Comparison of ENCODE assay signal across 25 cellular contexts in genomic region chr4:180462116-180462515, GRCh38.
DNase-seq lines count a peak whose midpoint lies in the region; ATAC-seq and TF ChIP-seq lines count a peak whose summit lies in the region.
"Had no signal": no experiment of that assay in that cellular context is flagged by ENCODE, and none has a peak within 500 bp of the region (broad histone marks: within the 10 kb centered on the region; RNA-seq: fewer than 3 reads in every experiment).

No MANE protein-coding gene starts in this region.

- H3K4me3 Mint-ChIP-seq in MCF 10A (ENCODE audit: unreplicated experiment): no peak overlapping the region
- H3K4me3 Mint-ChIP-seq: CD14-positive monocyte; CD4-positive, alpha-beta memory T cell; CD4-positive, CD25-positive, alpha-beta regulatory T cell; CD8-positive, alpha-beta memory T cell had no signal

- no peaks in the 10 kb centered on the region for H3K4me1 ChIP-seq in mammary epithelial cell (ENCODE audit: insufficient read depth, low read length)
- H3K4me1 ChIP-seq in upper lobe of left lung: no peaks in the 10 kb centered on the region
- H3K4me1 ChIP-seq: BE2C, BLaER1 had no signal

- H4K20me1 ChIP-seq in mammary epithelial cell (ENCODE audit: insufficient read depth, low read length): no peaks in the 10 kb centered on the region
- H4K20me1 ChIP-seq: BLaER1 had no signal

- H3K27me3 ChIP-seq in mammary epithelial cell (ENCODE audit: insufficient read depth, low read length): no peaks in the 10 kb centered on the region
- H3K27me3 ChIP-seq in upper lobe of left lung: no peaks in the 10 kb centered on the region
- H3K27me3 ChIP-seq: BE2C, BLaER1 had no signal

- intact Hi-C loops in mammary epithelial cell (cut with micrococcal nuclease) (no loop called here), MCF 10A (cut with micrococcal nuclease) (no loop called here)

- H3K4me2 ChIP-seq in mammary epithelial cell (ENCODE audit: insufficient read depth, low read depth, low read length): no peak overlapping the region
- H3K4me2 ChIP-seq: BLaER1 had no signal

- TF ChIP-seq POLR2A in upper lobe of left lung (IDR thresholded peaks at IDR 0.05): no peak

- no peaks in the 10 kb centered on the region for H3K79me2 ChIP-seq in mammary epithelial cell (ENCODE audit: insufficient read depth, low read length)

- no peaks in the 10 kb centered on the region for H3K9me3 Mint-ChIP-seq in MCF 10A (ENCODE audit: unreplicated experiment)

- peak; percentile 24 for DNase-seq in mammary epithelial cell
- no peak for DNase-seq in MCF 10A (ENCODE audit: unreplicated experiment)
- DNase-seq in HEK293T (ENCODE audit: extremely low spot score): no peak
- DNase-seq in epithelial cell of esophagus (ENCODE audit: low read depth): peak; percentile 39
- no peak for DNase-seq in upper lobe of left lung
- DNase-seq in NCI-H1694 (lab: John Stamatoyannopoulos, UW): no peak
- DNase-seq: 8988T; ACHN; BE2C; C1 segment of cervical spinal cord; CD4-positive, alpha-beta memory T cell; CD4-positive, CD25-positive, alpha-beta regulatory T cell; CD8-positive, alpha-beta memory T cell; COR-L47; DMS 273 treated with DMSO at 0.1 percent for 48 hours; DMS153; DMS53; DMS79; DND-41; EL; GDM1 had no signal

- H3K27me3 Mint-ChIP-seq in MCF 10A (ENCODE audit: insufficient read depth, unreplicated experiment): no peaks in the 10 kb centered on the region
- H3K27me3 Mint-ChIP-seq: CD4-positive, alpha-beta memory T cell; CD4-positive, CD25-positive, alpha-beta regulatory T cell; CD8-positive, alpha-beta memory T cell had no signal

- no peaks in the 10 kb centered on the region for H3K36me3 Mint-ChIP-seq in MCF 10A (ENCODE audit: insufficient read depth, unreplicated experiment)
- H3K36me3 Mint-ChIP-seq: CD14-positive monocyte; CD4-positive, alpha-beta memory T cell; CD4-positive, CD25-positive, alpha-beta regulatory T cell; CD8-positive, alpha-beta memory T cell had no signal

- CTCF ChIA-PET in mammary epithelial cell (lab: Charles Lee; ENCODE audit: low non-redundant PET): no interaction called here
- CTCF ChIA-PET in MCF 10A (lab: Yijun Ruan, JAX): interaction anchor here (1.0 to 1.6 kb wide), 2 partner anchors 203 to 204 kb away, joined by 3 to 4 read pairs; no protein-coding TSS in a partner anchor
- CTCF ChIA-PET in HEK293T (lab: Yijun Ruan, JAX): no interaction called here

- no peak overlapping the region for H2AFZ ChIP-seq in mammary epithelial cell (ENCODE audit: low read depth, low read length)

- H3K4me3 ChIP-seq in mammary epithelial cell (replicated peaks in 1 of 3; ENCODE audit: insufficient read depth in 1 of 3, low read depth in 2 of 3, low read length in 3 of 3) (no peak overlapping the region), epithelial cell of esophagus (ENCODE audit: low read length) (no peak overlapping the region), upper lobe of left lung (no peak overlapping the region)
- H3K4me3 ChIP-seq: BLaER1, GM12878 had no signal

- dilution Hi-C loops in mammary epithelial cell (cut with HindIII; ENCODE audit: low sequenced_read_pairs): no loop called here

- TF ChIP-seq CTCF in mammary epithelial cell (conservative IDR thresholded peaks at IDR 0.05 in 1 of 2, IDR thresholded peaks at IDR 0.05 in 1 of 2; ENCODE audit: extremely low read depth in 1 of 2, insufficient read depth in 1 of 2, low read depth in 1 of 2, low read length in 2 of 2) (no peak), MCF 10A (IDR thresholded peaks at IDR 0.05; ENCODE audit: unreplicated experiment) (no peak), epithelial cell of esophagus (IDR thresholded peaks at IDR 0.05; ENCODE audit: insufficient read depth, low read depth, low read length, missing control alignments) (no peak), upper lobe of left lung (IDR thresholded peaks at IDR 0.05) (no peak)

- ATAC-seq in GM21619 (IDR thresholded peaks at IDR 0.05; ENCODE audit: unreplicated experiment) (no peak), upper lobe of left lung (ENCODE audit: low FRiP score in 2 of 2) (no peak)
- ATAC-seq: GM12878 had no signal

- H3K9me3 ChIP-seq in mammary epithelial cell (replicated peaks; ENCODE audit: insufficient read depth, low read length) (no peaks in the 10 kb centered on the region), upper lobe of left lung (no peaks in the 10 kb centered on the region)
- H3K9me3 ChIP-seq: BE2C, BLaER1 had no signal

- POLR2A ChIA-PET in MCF 10A (lab: Yijun Ruan, JAX) (interaction anchor here (1.3 kb wide), 1 partner anchor 10 kb away, joined by 3 read pairs; no protein-coding TSS in a partner anchor), HEK293T (lab: Yijun Ruan, JAX) (no interaction called here)

- TF ChIP-seq EP300 in upper lobe of left lung (IDR thresholded peaks at IDR 0.05): no peak

- 46% methylated on average over 6 of the region's 6 CpGs for WGBS in mammary epithelial cell (ENCODE audit: low coverage, missing lambda C conversion rate)
- 94% methylated on average over 6 of the region's 6 CpGs for WGBS in upper lobe of left lung, 2 donors

- BruUV-seq in mammary epithelial cell (replicated peaks; lab: Mats Ljungman, UMichigan): no TSS peak
- BruUV-seq in MCF 10A (replicated peaks; lab: Mats Ljungman, UMichigan): no TSS peak

- H3K4me1 Mint-ChIP-seq in MCF 10A (ENCODE audit: insufficient read depth, unreplicated experiment): no peaks in the 10 kb centered on the region
- H3K4me1 Mint-ChIP-seq: CD14-positive monocyte; CD4-positive, alpha-beta memory T cell; CD4-positive, CD25-positive, alpha-beta regulatory T cell; CD8-positive, alpha-beta memory T cell had no signal

- in situ Hi-C loops in mammary epithelial cell (cut with MboI; ENCODE audit: low sequenced_read_pairs in 2 of 2): no loop called here

- H3K36me3 ChIP-seq in mammary epithelial cell (ENCODE audit: insufficient read depth, low read length) (no peaks in the 10 kb centered on the region), upper lobe of left lung (no peaks in the 10 kb centered on the region)
- H3K36me3 ChIP-seq: BE2C, BLaER1 had no signal

- no peak overlapping the region for H3K9ac ChIP-seq in mammary epithelial cell (ENCODE audit: insufficient read depth, low read length)
- H3K9ac ChIP-seq: BLaER1 had no signal

- H3K27ac ChIP-seq in mammary epithelial cell (ENCODE audit: insufficient read depth, low read depth, low read length) (no peak overlapping the region), upper lobe of left lung (no peak overlapping the region)
- H3K27ac ChIP-seq: BLaER1 had no signal

- no peak overlapping the region for H3K27ac Mint-ChIP-seq in MCF 10A (ENCODE audit: low read depth, unreplicated experiment)
- H3K27ac Mint-ChIP-seq: CD14-positive monocyte; CD4-positive, CD25-positive, alpha-beta regulatory T cell; CD8-positive, alpha-beta memory T cell had no signal

TF ChIP-seq in HEK293T, 16 proteins besides CTCF, POLR2A, EP300 and RAD21:
- TF ChIP-seq, protein P1, sequence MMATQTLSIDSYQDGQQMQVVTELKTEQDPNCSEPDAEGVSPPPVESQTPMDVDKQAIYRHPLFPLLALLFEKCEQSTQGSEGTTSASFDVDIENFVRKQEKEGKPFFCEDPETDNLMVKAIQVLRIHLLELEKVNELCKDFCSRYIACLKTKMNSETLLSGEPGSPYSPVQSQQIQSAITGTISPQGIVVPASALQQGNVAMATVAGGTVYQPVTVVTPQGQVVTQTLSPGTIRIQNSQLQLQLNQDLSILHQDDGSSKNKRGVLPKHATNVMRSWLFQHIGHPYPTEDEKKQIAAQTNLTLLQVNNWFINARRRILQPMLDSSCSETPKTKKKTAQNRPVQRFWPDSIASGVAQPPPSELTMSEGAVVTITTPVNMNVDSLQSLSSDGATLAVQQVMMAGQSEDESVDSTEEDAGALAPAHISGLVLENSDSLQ (IDR thresholded peaks at IDR 0.05): 0 out of 2 replicates have a peak, but pooled peaks have one; percentile 27
- TF ChIP-seq ARNT (IDR thresholded peaks at IDR 0.05): 0 out of 2 replicates have a peak, but pooled peaks have one; percentile 58
- no peak for TF ChIP-seq ZNF384 (IDR thresholded peaks at IDR 0.05)

Comparison
In these comparisons a context has a peak if more than half of its experiments do, and no peak if none do; other contexts are left out.
1. DNase-seq: peak in mammary epithelial cell (single experiment) and epithelial cell of esophagus (single experiment); none in MCF 10A (single experiment), HEK293T (single experiment), upper lobe of left lung (0 of 2) and NCI-H1694 (single experiment).